ENCODE assay signal across 16 cellular contexts in genomic region chr5:163165277-163165676, GRCh38.
DNase-seq lines count a peak whose midpoint lies in the region; ATAC-seq and TF ChIP-seq lines count a peak whose summit lies in the region.
"Had no signal": no experiment of that assay in that cellular context is flagged by ENCODE, and none has a peak within 500 bp of the region (broad histone marks: within the 10 kb centered on the region; RNA-seq: fewer than 3 reads in every experiment).

No MANE protein-coding gene starts in this region.

- no peak overlapping the region for H2BK15ac ChIP-seq in neuronal stem cell (ENCODE audit: low read length)

- H3K79me1 ChIP-seq in neuronal stem cell (ENCODE audit: low read depth, low read length) = peaks cover 2% of the 10 kb centered on the region

- H2BK12ac ChIP-seq in neuronal stem cell (ENCODE audit: low read length) = no peak overlapping the region

- H3K4ac ChIP-seq in neuronal stem cell (ENCODE audit: low read length) = peak overlapping the region; percentile 66

- H3K9me3 ChIP-seq in BE2C (no peaks in the 10 kb centered on the region), DND-41 (ENCODE audit: insufficient read depth, low read length, severe bottlenecking) (peaks cover 8% of the 10 kb centered on the region), neuronal stem cell (replicated peaks in 1 of 2; ENCODE audit: control insufficient read depth in 2 of 2, insufficient read depth in 1 of 2, low read depth in 1 of 2, low read length in 2 of 2) (peaks cover 0 to 1% of the 10 kb centered on the region in 2 donors)

- H3K23ac ChIP-seq in neuronal stem cell (ENCODE audit: low read depth, low read length, poor library complexity) = no peak overlapping the region

- no peak overlapping the region for H4K91ac ChIP-seq in neuronal stem cell (ENCODE audit: low read depth, low read length, poor library complexity)

- no peak for ATAC-seq in DND-41 (ENCODE audit: insufficient read depth, low read depth)
- ATAC-seq: CD8-positive, alpha-beta T cell had no signal

- no peak overlapping the region for H3K14ac ChIP-seq in neuronal stem cell (ENCODE audit: low read length)

- peak; percentile 19 for DNase-seq in NCI-H82 (lab: John Stamatoyannopoulos, UW)
- no peak for DNase-seq in NCI-H82 treated with DMSO at 0.1 percent for 48 hours (lab: John Stamatoyannopoulos, UW; ENCODE audit: unreplicated experiment)
- peak; percentile 7 for DNase-seq in BE2C
- DNase-seq in DND-41 = no peak
- no peak for DNase-seq in neuronal stem cell (ENCODE audit: low spot score)
- DNase-seq in globus pallidus (ENCODE audit: low spot score) = no peak
- no peak for DNase-seq in stimulated activated CD4-positive, alpha-beta T cell treated with anti-CD3 and anti-CD28 coated beads, Interleukin-2, amount 100 ng/mL, for 48 hours
- DNase-seq: CD8-positive, alpha-beta T cell; COR-L47; DMS79; EL; GDM1; HCEC 1CT; HFFc6 had no signal

- H3K79me2 ChIP-seq in DND-41 (ENCODE audit: insufficient read depth, low read length) = no peaks in the 10 kb centered on the region

- no peak overlapping the region for H3K4me3 ChIP-seq in BE2C (ENCODE audit: low read depth, low read length)
- no peak overlapping the region for H3K4me3 ChIP-seq in DND-41 (ENCODE audit: low read depth in 1 of 2, low read length in 2 of 2)
- no peak overlapping the region for H3K4me3 ChIP-seq in neuronal stem cell (ENCODE audit: low read length in 2 of 2)

- H3K27ac ChIP-seq in DND-41 (ENCODE audit: low read length) (peak overlapping the region; percentile 31; the same call in 1 of the 2 replicates), neuronal stem cell (replicated peaks; ENCODE audit: low read length) (no peak overlapping the region)
- H3K27ac ChIP-seq: C4-2B, HL-60 had no signal

- no peaks in the 10 kb centered on the region for H3K4me1 ChIP-seq in BE2C
- H3K4me1 ChIP-seq in DND-41 (ENCODE audit: insufficient read depth, low read length) = peaks cover 15% of the 10 kb centered on the region
- no peaks in the 10 kb centered on the region for H3K4me1 ChIP-seq in neuronal stem cell (ENCODE audit: control insufficient read depth in 2 of 2, insufficient read depth in 1 of 2, low read depth in 1 of 2, low read length in 2 of 2)

- WGBS in neuronal stem cell (ENCODE audit: extremely low coverage in 2 of 2, insufficient read length in 2 of 2, insufficient replicate concordance in 1 of 2), 2 donors = no CpG with 5 or more reads among the region's 10 CpGs

- H4K8ac ChIP-seq in neuronal stem cell (ENCODE audit: low read depth, low read length) = no peak overlapping the region

- H2BK5ac ChIP-seq in neuronal stem cell (ENCODE audit: low read length) = no peak overlapping the region

- H3K36me3 ChIP-seq in BE2C (no peaks in the 10 kb centered on the region), DND-41 (ENCODE audit: insufficient read depth, low read length) (no peaks in the 10 kb centered on the region), neuronal stem cell (replicated peaks in 1 of 2; ENCODE audit: control insufficient read depth in 2 of 2, insufficient read depth in 2 of 2, low read length in 2 of 2) (no peaks in the 10 kb centered on the region)

- H3K4me2 ChIP-seq in DND-41 (ENCODE audit: insufficient read depth, low read length) (no peak overlapping the region), neuronal stem cell (ENCODE audit: insufficient read depth, low read length, poor library complexity, severe bottlenecking) (no peak overlapping the region)

- no peak overlapping the region for H2AK5ac ChIP-seq in neuronal stem cell (ENCODE audit: low read depth, low read length)

- H3K27me3 ChIP-seq in BE2C = no peaks in the 10 kb centered on the region
- no peaks in the 10 kb centered on the region for H3K27me3 ChIP-seq in DND-41 (ENCODE audit: insufficient read depth, low read length, poor library complexity)
- H3K27me3 ChIP-seq in neuronal stem cell (ENCODE audit: control insufficient read depth in 3 of 3, insufficient read depth in 3 of 3, low read depth in 1 of 3, low read length in 3 of 3) = no peaks in the 10 kb centered on the region

- H4K20me1 ChIP-seq in DND-41 (ENCODE audit: insufficient read depth, low read length) = no peaks in the 10 kb centered on the region

- H3K18ac ChIP-seq in neuronal stem cell (ENCODE audit: low read length) = no peak overlapping the region

- no peak overlapping the region for H3K9ac ChIP-seq in DND-41 (ENCODE audit: low read depth, low read length)
- no peak overlapping the region for H3K9ac ChIP-seq in neuronal stem cell (ENCODE audit: low read depth, low read length, poor library complexity)

- H2AFZ ChIP-seq in DND-41 (ENCODE audit: low read depth, low read length) = no peak overlapping the region
- no peak overlapping the region for H2AFZ ChIP-seq in neuronal stem cell (ENCODE audit: low read length)

- TF ChIP-seq CTCF in BE2C (IDR thresholded peaks at IDR 0.05; ENCODE audit: low read depth, low read length) (no peak), DND-41 (IDR thresholded peaks at IDR 0.05; ENCODE audit: borderline replicate concordance, extremely low read depth, low read length, poor library complexity, severe bottlenecking) (no peak)

- H2BK120ac ChIP-seq in neuronal stem cell (ENCODE audit: low read depth, low read length) = no peak overlapping the region

Comparison
In these comparisons a context has a peak if more than half of its experiments do, and no peak if none do; other contexts are left out.
1. DNase-seq: peak in NCI-H82 (single experiment) and BE2C (single experiment); none in NCI-H82 treated with DMSO at 0.1 percent for 48 hours (single experiment), DND-41 (single experiment), neuronal stem cell (single experiment), globus pallidus (single experiment) and stimulated activated CD4-positive, alpha-beta T cell treated with anti-CD3 and anti-CD28 coated beads, Interleukin-2, amount 100 ng/mL, for 48 hours (0 of 2).